ENCODE assay signal across 8 cellular contexts in genomic region chr2:85438291-85439110, GRCh38. TPM values are rescaled to one million over a fixed set of nuclear protein-coding genes. Genes with fewer than 3 reads are reported as not detected.
DNase-seq lines count a peak whose midpoint lies in the region; ATAC-seq and TF ChIP-seq lines count a peak whose summit lies in the region.

No MANE protein-coding gene starts in this region.

- no peaks in the 10 kb centered on the region for H3K36me3 ChIP-seq in gastrocnemius medialis

- H3K4me1 ChIP-seq in H9 (ENCODE audit: insufficient read depth, low read length) (peaks cover 6% of the 10 kb centered on the region; the same call in 1 of the 2 replicates), gastrocnemius medialis (peaks cover 17 to 43% of the 10 kb centered on the region in 2 donors)

- H3K27ac Mint-ChIP-seq in H9: peak overlapping the region in 1 of 3 experiments; percentile 34; a peak in 3 of 7 replicates

- in situ Hi-C loops in gastrocnemius medialis (cut with MboI; ENCODE audit: low sequenced_read_pairs in 4 of 4): no loop called here

- no peak overlapping the region for H3K4ac ChIP-seq in H9 (ENCODE audit: low read depth, low read length)

- no peaks in the 10 kb centered on the region for H4K20me1 ChIP-seq in H9 (ENCODE audit: control insufficient read depth, insufficient read depth, insufficient read length)

- H4K91ac ChIP-seq in H9 (ENCODE audit: insufficient read length, low read depth, low read length): no peak overlapping the region

- no peak overlapping the region for H3K23ac ChIP-seq in H9 (ENCODE audit: insufficient read length, low read depth, low read length)

- no peak overlapping the region for H2BK20ac ChIP-seq in H9 (ENCODE audit: low read depth, low read length, poor library complexity, severe bottlenecking)

- no peaks in the 10 kb centered on the region for H3K79me2 ChIP-seq in H9 (ENCODE audit: insufficient read depth, low read length)

- H3K4me3 Mint-ChIP-seq in H9: peak overlapping the region; percentile 59 to 74; a peak in 4 of 5 replicates

- peak overlapping the region; percentile 19 for H3K4me3 ChIP-seq in AG09309 (ENCODE audit: control insufficient read depth, low read depth, low read length)
- H3K4me3 ChIP-seq in WI38 (ENCODE audit: low read depth, low read length): peak overlapping the region; percentile 11; the same call in 1 of the 2 replicates
- peak overlapping the region; percentile 32 to 54 (median 51) for H3K4me3 ChIP-seq in gastrocnemius medialis

- H3T11ph ChIP-seq in H9 (ENCODE audit: low read length): no peak overlapping the region

- no peak overlapping the region for H2BK120ac ChIP-seq in H9 (ENCODE audit: low read depth, low read length, poor library complexity, severe bottlenecking)

- no peak overlapping the region for H4K5ac ChIP-seq in H9 (ENCODE audit: insufficient read length, low read depth, low read length)

- WGBS in H9 (ENCODE audit: extremely low coverage, insufficient read length, low lambda C conversion rate): no CpG with 5 or more reads among the region's 16 CpGs

- no peaks in the 10 kb centered on the region; a peak in 2 of 5 replicates for H3K9me3 Mint-ChIP-seq in H9

- peaks cover 20% of the 10 kb centered on the region for H3K27me3 Mint-ChIP-seq in H9 (ENCODE audit: low read depth)

- no peak overlapping the region for H3K56ac ChIP-seq in H9 (ENCODE audit: insufficient read length, low read depth, low read length)

- H4K8ac ChIP-seq in H9 (replicated peaks; ENCODE audit: insufficient read length, low read depth, low read length): no peak overlapping the region

- H3K4me1 Mint-ChIP-seq in H9: peaks cover 26 to 37% of the 10 kb centered on the region in 2 experiments

- peaks cover 3% of the 10 kb centered on the region for H3K23me2 ChIP-seq in H9 (ENCODE audit: insufficient read length, low read depth, low read length, poor library complexity, severe bottlenecking)

- TF ChIP-seq POLR2A in gastrocnemius medialis (IDR thresholded peaks at IDR 0.05): no peak

- ATAC-seq in left ventricle myocardium superior (peak; percentile 25), gastrocnemius medialis (peak; percentile 4 to 7), GM21447 (IDR thresholded peaks at IDR 0.05; ENCODE audit: unreplicated experiment) (no peak)

- no peak for DNase-seq in AG09309 (ENCODE audit: low read depth)
- no peak for DNase-seq in H9
- DNase-seq in left ventricle myocardium superior: peak; percentile 64
- peak in 1 of 2 donors; percentile 43 for DNase-seq in gastrocnemius medialis
- DNase-seq in NCI-H2107 treated with DMSO at 0.1 percent for 48 hours (lab: John Stamatoyannopoulos, UW; ENCODE audit: unreplicated experiment): no peak
- DNase-seq in HCEC 1CT: no peak

- H3K27me3 ChIP-seq in H9 (ENCODE audit: insufficient read depth, low read length): no peaks in the 10 kb centered on the region; the same call in 1 of the 2 replicates
- no peaks in the 10 kb centered on the region for H3K27me3 ChIP-seq in gastrocnemius medialis

- no peak overlapping the region for H2AK5ac ChIP-seq in H9 (ENCODE audit: insufficient read length, low read length)

- H3K27ac ChIP-seq in H9 (ENCODE audit: insufficient read length, low read depth, low read length) (no peak overlapping the region), gastrocnemius medialis (peak overlapping the region; percentile 85 to 98 (median 96))

- H2BK12ac ChIP-seq in H9 (ENCODE audit: insufficient read length, low read depth, low read length): no peak overlapping the region

- H3K9me3 ChIP-seq in H9 (ENCODE audit: control insufficient read depth, low read depth, low read length) (no peaks in the 10 kb centered on the region), gastrocnemius medialis (no peaks in the 10 kb centered on the region)

- H3K9ac ChIP-seq in H9 (ENCODE audit: extremely low read depth, insufficient read length, low read length): no peak overlapping the region

- no peaks in the 10 kb centered on the region for H3K79me1 ChIP-seq in H9 (ENCODE audit: insufficient read depth, low read depth, low read length, poor library complexity, severe bottlenecking)

- intact Hi-C loops in left ventricle myocardium superior (cut with micrococcal nuclease) (no loop called here), gastrocnemius medialis (cut with DNase I; ENCODE audit: low total_unique reads) (loop anchor here (1.0 to 5.0 kb wide), 2 partner anchors 67 to 164 kb away; partner anchors contain the start of gene TMEM150A)

- peak overlapping the region; percentile 23 for H3K18ac ChIP-seq in H9 (ENCODE audit: insufficient read length, low read depth, low read length)

- peak overlapping the region; percentile 60 for H3K4me2 ChIP-seq in H9 (ENCODE audit: insufficient read depth, insufficient read length, low read length)

- H3K36me3 Mint-ChIP-seq in H9 (ENCODE audit: insufficient read depth in 1 of 3, low read depth in 3 of 3): no peaks in the 10 kb centered on the region

- H2BK5ac ChIP-seq in H9 (ENCODE audit: insufficient read length, low read length): no peak overlapping the region

- no peak overlapping the region for H2AFZ ChIP-seq in H9 (ENCODE audit: low read length)

- no peak overlapping the region for H2BK15ac ChIP-seq in H9 (ENCODE audit: low read depth, low read length)

- TF ChIP-seq CTCF in AG09309 (IDR thresholded peaks at IDR 0.05; ENCODE audit: control insufficient read depth, insufficient read depth, low read depth, low read length, missing control alignments): no peak
- TF ChIP-seq CTCF in H9 (conservative IDR thresholded peaks at IDR 0.05): no peak; the same call in 2 of the 3 replicates
- no peak for TF ChIP-seq CTCF in WI38 (IDR thresholded peaks at IDR 0.05; ENCODE audit: low read depth, low read length)
- TF ChIP-seq CTCF in gastrocnemius medialis (IDR thresholded peaks at IDR 0.05 in 4 of 5, conservative IDR thresholded peaks at IDR 0.05 in 1 of 5): no peak

- H3K14ac ChIP-seq in H9 (ENCODE audit: insufficient read depth, low read length): peak overlapping the region; percentile 41; the same call in 1 of the 2 replicates

RNA-seq across cellular contexts. Expression of gene SH2D6, which starts 20.0 kb away (rescaled TPM):
- total RNA-seq in H9 (2021): 0.61 TPM in 2 replicates
- total RNA-seq in left ventricle myocardium superior: not detected
- total RNA-seq in gastrocnemius medialis: 1 to 10 TPM in 1 of 4 donors, not detected in 3; 3.5 TPM

RNA-seq across cellular contexts. Expression of gene CAPG, which starts 28.3 kb away (rescaled TPM):
- total RNA-seq in H9 (2021) (72.8 and 78.8 TPM in 2 replicates), left ventricle myocardium superior (6.1 TPM), gastrocnemius medialis (10 to 100 TPM; 15.9 to 35.6 (median 23.1) TPM)
